In genomic region chr19:40525234-40526051, GRCh38 we compare ENCODE assay signal across 20 cellular contexts. TPM values are rescaled to one million over a fixed set of nuclear protein-coding genes. Genes with fewer than 3 reads are reported as not detected.
"Had no signal": no experiment of that assay in that cellular context is flagged by ENCODE, and none has a peak within 500 bp of the region (broad histone marks: within the 10 kb centered on the region; RNA-seq: fewer than 3 reads in every experiment).

No MANE protein-coding gene starts in this region.

- DNase-seq: activated CD4-positive, alpha-beta memory T cell treated with anti-CD3 and anti-CD28 coated beads for 36 hours; activated CD4-positive, alpha-beta T cell treated with anti-CD3 and anti-CD28 coated beads for 48 hours; activated effector memory CD4-positive, alpha-beta T cell treated with Interleukin-2 at 50 U/mL for 16 hours; activated naive CD4-positive, alpha-beta T cell treated with anti-CD3 and anti-CD28 coated beads, Interleukin-2, amount 10 ng/mL, durations not matched to agents 7 days and 5 days; activated T-cell treated with anti-CD3 and anti-CD28 coated beads, Interleukin-2, amount 50 U/mL, for 72 hours; amygdala; heart right ventricle; islet precursor cell; naive thymus-derived CD8-positive, alpha-beta T cell; small intestine; stimulated activated CD4-positive, alpha-beta T cell treated with anti-CD3 and anti-CD28 coated beads, Interleukin-2, amount 100 ng/mL, for 24 hours; stimulated activated naive CD8-positive, alpha-beta T cell treated with anti-CD3 and anti-CD28 coated beads, Interleukin-15, amount 100 ng/mL, for 72 hours; T1000 had no signal

- H3K9me3 ChIP-seq: heart right ventricle, tibial nerve had no signal

- H3K9me3 Mint-ChIP-seq: activated CD4-positive, alpha-beta memory T cell treated with anti-CD3 and anti-CD28 coated beads for 36 hours; activated naive CD4-positive, alpha-beta T cell treated with anti-CD3 and anti-CD28 coated beads, Interleukin-2, amount 10 ng/mL, durations not matched to agents 7 days and 5 days; activated T-cell treated with anti-CD3 and anti-CD28 coated beads, Interleukin-2, amount 50 U/mL, for 72 hours; mesothelial cell of epicardium; naive thymus-derived CD8-positive, alpha-beta T cell; stimulated activated effector memory CD8-positive, alpha-beta T cell treated with anti-CD3 and anti-CD28 coated beads, Interleukin-12 subunit alpha, Interleukin-12 subunit beta, amount 100 ng/mL, for 72 hours; stimulated activated naive CD8-positive, alpha-beta T cell treated with anti-CD3 and anti-CD28 coated beads, Interleukin-15, amount 100 ng/mL, for 72 hours had no signal

- FAIRE-seq: endometrium, small intestine had no signal

- H3K9ac ChIP-seq: parathyroid adenoma had no signal

- H3K27ac Mint-ChIP-seq: activated CD4-positive, alpha-beta memory T cell treated with anti-CD3 and anti-CD28 coated beads for 36 hours; activated naive CD4-positive, alpha-beta T cell treated with anti-CD3 and anti-CD28 coated beads, Interleukin-2, amount 10 ng/mL, durations not matched to agents 7 days and 5 days; activated T-cell treated with anti-CD3 and anti-CD28 coated beads, Interleukin-2, amount 50 U/mL, for 72 hours; mesothelial cell of epicardium; stimulated activated effector memory CD8-positive, alpha-beta T cell treated with anti-CD3 and anti-CD28 coated beads, Interleukin-12 subunit alpha, Interleukin-12 subunit beta, amount 100 ng/mL, for 72 hours; stimulated activated naive CD8-positive, alpha-beta T cell treated with anti-CD3 and anti-CD28 coated beads, Interleukin-15, amount 100 ng/mL, for 72 hours had no signal

- H3K4me3 ChIP-seq: cardiac muscle cell, heart right ventricle, tibial nerve had no signal

- H3K27ac ChIP-seq: cardiac muscle cell, heart right ventricle, parathyroid adenoma, tibial nerve had no signal

- H3K4me3 Mint-ChIP-seq: activated CD4-positive, alpha-beta memory T cell treated with anti-CD3 and anti-CD28 coated beads for 36 hours; activated naive CD4-positive, alpha-beta T cell treated with anti-CD3 and anti-CD28 coated beads, Interleukin-2, amount 10 ng/mL, durations not matched to agents 7 days and 5 days; activated T-cell treated with anti-CD3 and anti-CD28 coated beads, Interleukin-2, amount 50 U/mL, for 72 hours; mesothelial cell of epicardium; stimulated activated effector memory CD8-positive, alpha-beta T cell treated with anti-CD3 and anti-CD28 coated beads, Interleukin-12 subunit alpha, Interleukin-12 subunit beta, amount 100 ng/mL, for 72 hours; stimulated activated naive CD8-positive, alpha-beta T cell treated with anti-CD3 and anti-CD28 coated beads, Interleukin-15, amount 100 ng/mL, for 72 hours had no signal

- H2AFZ ChIP-seq: parathyroid adenoma had no signal

- H3K79me2 ChIP-seq: parathyroid adenoma had no signal

- H3K36me3 Mint-ChIP-seq: activated CD4-positive, alpha-beta memory T cell treated with anti-CD3 and anti-CD28 coated beads for 36 hours; activated naive CD4-positive, alpha-beta T cell treated with anti-CD3 and anti-CD28 coated beads, Interleukin-2, amount 10 ng/mL, durations not matched to agents 7 days and 5 days; mesothelial cell of epicardium; naive thymus-derived CD8-positive, alpha-beta T cell; stimulated activated effector memory CD8-positive, alpha-beta T cell treated with anti-CD3 and anti-CD28 coated beads, Interleukin-12 subunit alpha, Interleukin-12 subunit beta, amount 100 ng/mL, for 72 hours had no signal

- H3K36me3 ChIP-seq: cardiac muscle cell, heart right ventricle, tibial nerve had no signal

RNA-seq across cellular contexts. Expression of gene SPTBN4, which starts 58.6 kb away (rescaled TPM):
- total RNA-seq: lung microvascular endothelial cell had no signal
